In the genomic region with DNA sequence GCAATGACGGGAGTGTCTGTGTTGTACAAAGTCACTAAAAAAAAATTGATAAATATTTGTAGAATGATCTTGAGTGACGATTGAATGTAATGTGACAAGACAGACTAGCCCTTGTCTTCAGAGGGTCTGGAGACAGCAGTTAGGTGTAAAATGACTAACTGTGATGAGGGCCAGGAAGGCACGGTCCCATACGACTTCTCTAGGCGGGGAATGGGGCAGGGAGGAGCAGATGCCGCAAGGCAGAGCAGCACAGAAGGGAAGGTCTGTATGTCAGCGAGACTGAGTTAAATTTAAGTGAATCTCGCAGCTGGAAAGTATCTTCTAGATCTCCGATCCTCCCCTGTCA, we compare ENCODE assay signal across 8 cellular contexts. TPM values are rescaled to one million over a fixed set of nuclear protein-coding genes. Genes with fewer than 3 reads are reported as not detected.
DNase-seq lines count a peak whose midpoint lies in the region; ATAC-seq and TF ChIP-seq lines count a peak whose summit lies in the region.

No MANE protein-coding gene starts in this region.

- intact Hi-C loops in breast epithelium (cut with DNase I; ENCODE audit: low total_unique reads), result no loop called here

- H3K9me3 ChIP-seq in DND-41 (ENCODE audit: insufficient read depth, low read length, severe bottlenecking), result no peaks in the 10 kb centered on the region
- H3K9me3 ChIP-seq in breast epithelium, result no peaks in the 10 kb centered on the region

- under 1% methylated on average over 9 of the region's 9 CpGs for WGBS in urinary bladder

- H3K27ac ChIP-seq in DND-41 (ENCODE audit: low read length) (peak overlapping the region; percentile 86), breast epithelium (peak overlapping the region; percentile 60 to 75), urinary bladder (ENCODE audit: low read depth) (no peak overlapping the region)

- H3K27me3 ChIP-seq in DND-41 (ENCODE audit: insufficient read depth, low read length, poor library complexity) (no peaks in the 10 kb centered on the region), breast epithelium (no peaks in the 10 kb centered on the region)

- TF ChIP-seq CTCF in DND-41 (IDR thresholded peaks at IDR 0.05; ENCODE audit: borderline replicate concordance, extremely low read depth, low read length, poor library complexity, severe bottlenecking) (no peak), breast epithelium (IDR thresholded peaks at IDR 0.05) (no peak)

- H3K79me2 ChIP-seq in DND-41 (ENCODE audit: insufficient read depth, low read length), result peaks cover 23% of the 10 kb centered on the region

- peak overlapping the region; percentile 75 for H3K4me2 ChIP-seq in DND-41 (ENCODE audit: insufficient read depth, low read length)

- peaks cover 33% of the 10 kb centered on the region for H3K4me1 ChIP-seq in DND-41 (ENCODE audit: insufficient read depth, low read length)
- H3K4me1 ChIP-seq in breast epithelium, result no peaks in the 10 kb centered on the region
- H3K4me1 ChIP-seq in urinary bladder (ENCODE audit: insufficient read depth), result no peaks in the 10 kb centered on the region

- ATAC-seq in DND-41 (ENCODE audit: insufficient read depth, low read depth), result peak; percentile 75
- peak; percentile 46 for ATAC-seq in GM21447 (IDR thresholded peaks at IDR 0.05; ENCODE audit: unreplicated experiment)

- H3K36me3 ChIP-seq in DND-41 (ENCODE audit: insufficient read depth, low read length) (peaks cover 42% of the 10 kb centered on the region), breast epithelium (no peaks in the 10 kb centered on the region), urinary bladder (ENCODE audit: insufficient read depth) (no peaks in the 10 kb centered on the region)

- peak overlapping the region; percentile 93 for H2AFZ ChIP-seq in DND-41 (ENCODE audit: low read depth, low read length)

- no peaks in the 10 kb centered on the region for H4K20me1 ChIP-seq in DND-41 (ENCODE audit: insufficient read depth, low read length)

- no peak for TF ChIP-seq POLR2A in breast epithelium (IDR thresholded peaks at IDR 0.05)

- DNase-seq in DND-41, result no peak
- peak; percentile 12 for DNase-seq in HS-27A (ENCODE audit: low read depth)
- no peak for DNase-seq in breast epithelium (ENCODE audit: low spot score in 2 of 2)
- peak; percentile 4 for DNase-seq in medulla oblongata (ENCODE audit: extremely low spot score)
- no peak for DNase-seq in GM19238 (ENCODE audit: insufficient read length, low spot score)
- DNase-seq in activated CD8-positive, alpha-beta memory T cell treated with anti-CD3 and anti-CD28 coated beads, Interleukin-2, amount 50 U/mL, for 48 hours, result no peak

- H3K4me3 ChIP-seq in DND-41 (ENCODE audit: low read depth in 1 of 2, low read length in 2 of 2) (peak overlapping the region; percentile 95 to 97), breast epithelium (peak overlapping the region; percentile 72 to 81 (median 81)), urinary bladder (ENCODE audit: low read depth, low read length) (peak overlapping the region; percentile 63)

- H3K9ac ChIP-seq in DND-41 (ENCODE audit: low read depth, low read length), result peak overlapping the region; percentile 89

RNA-seq across cellular contexts. Expression of gene CENPE, which starts 0.4 kb away (rescaled TPM):
- 1 to 10 TPM in 2 of 3 donors, under 1 TPM in 1; 0.33 to 2.6 (median 1.3) TPM for total RNA-seq in breast epithelium
- 21.8 TPM for total RNA-seq in urinary bladder
- 0.66 TPM for polyA plus RNA-seq in urinary bladder

Comparison
In these comparisons a context has a peak if more than half of its experiments do, and no peak if none do; other contexts are left out.
1. DNase-seq: peak in HS-27A (single experiment) and medulla oblongata (single experiment); none in DND-41 (single experiment), breast epithelium (0 of 2), GM19238 (single experiment) and activated CD8-positive, alpha-beta memory T cell treated with anti-CD3 and anti-CD28 coated beads, Interleukin-2, amount 50 U/mL, for 48 hours (single experiment).
2. Peak in every context shown above with its lines, with median percentiles within 50 percentile points of each other: H3K4me3 ChIP-seq.